28 cellular contexts compared by ENCODE assay signal in the genomic region with DNA sequence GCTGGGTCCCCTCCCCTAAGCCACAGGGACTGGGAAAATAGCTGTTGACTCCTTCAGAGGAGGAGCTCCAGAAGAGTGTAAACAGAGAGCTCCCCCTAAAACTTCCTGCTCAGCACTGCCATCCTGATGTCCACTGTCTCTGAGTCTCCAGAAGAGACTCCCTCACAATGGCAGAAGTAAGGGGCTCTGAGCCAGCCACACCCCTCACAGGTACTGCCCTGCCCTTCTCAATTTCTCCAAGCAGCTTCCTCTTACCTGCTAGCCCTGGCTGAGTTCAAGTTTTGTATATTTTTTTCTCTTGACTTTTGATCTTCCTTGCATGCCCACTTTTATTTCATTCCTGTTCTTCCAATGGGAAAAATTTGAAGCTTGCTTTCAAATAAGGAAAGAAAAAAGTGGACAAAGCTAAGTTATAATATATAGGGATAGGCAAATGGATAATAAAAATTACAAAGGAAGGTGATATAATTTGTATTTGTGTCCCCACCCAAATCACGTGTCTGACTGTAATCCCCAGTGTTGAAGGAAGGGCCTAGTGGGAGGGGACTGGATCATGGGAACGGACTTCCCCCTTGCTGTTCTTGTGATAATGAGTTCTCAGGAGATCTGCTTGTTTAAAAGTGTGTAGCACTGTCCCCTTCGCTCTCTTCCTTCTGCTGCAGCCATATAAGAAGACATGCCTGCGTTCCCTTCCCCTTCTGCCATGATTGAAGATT.
"Had no signal": no experiment of that assay in that cellular context is flagged by ENCODE, and none has a peak within 500 bp of the region (broad histone marks: within the 10 kb centered on the region; RNA-seq: fewer than 3 reads in every experiment).

No MANE protein-coding gene starts in this region.

- H3K4me1 ChIP-seq: neural progenitor cell, parathyroid adenoma, psoas muscle, right lobe of liver, sigmoid colon, stomach, thyroid gland, tibial nerve, upper lobe of left lung, vagina had no signal

- H3K27ac Mint-ChIP-seq: naive thymus-derived CD4-positive, alpha-beta T cell; natural killer cell; nephron; neural progenitor cell; progenitor cell of endocrine pancreas; stimulated activated effector memory CD8-positive, alpha-beta T cell treated with anti-CD3 and anti-CD28 coated beads, Interleukin-12 subunit alpha, Interleukin-12 subunit beta, amount 100 ng/mL, for 72 hours; stimulated activated naive B cell treated with anti-CD40 and anti-IgM and Interleukin-4, amounts not matched to agents 10 μg/mL and 1 μg/mL and 100 μg/mL, for 72 hours; stimulated activated naive CD8-positive, alpha-beta T cell treated with anti-CD3 and anti-CD28 coated beads, Interleukin-15, Interleukin-2, amounts not matched to agents 100 ng/mL and 50 ng/mL, for 24 hours had no signal

- H3K36me3 Mint-ChIP-seq: naive thymus-derived CD4-positive, alpha-beta T cell; natural killer cell; neural progenitor cell; stimulated activated effector memory CD8-positive, alpha-beta T cell treated with anti-CD3 and anti-CD28 coated beads, Interleukin-12 subunit alpha, Interleukin-12 subunit beta, amount 100 ng/mL, for 72 hours; stimulated activated naive B cell treated with anti-CD40 and anti-IgM and Interleukin-4, amounts not matched to agents 10 μg/mL and 1 μg/mL and 100 μg/mL, for 72 hours had no signal

- H3K4me3 Mint-ChIP-seq: naive thymus-derived CD4-positive, alpha-beta T cell; natural killer cell; nephron; neural progenitor cell; stimulated activated effector memory CD8-positive, alpha-beta T cell treated with anti-CD3 and anti-CD28 coated beads, Interleukin-12 subunit alpha, Interleukin-12 subunit beta, amount 100 ng/mL, for 72 hours; stimulated activated naive B cell treated with anti-CD40 and anti-IgM and Interleukin-4, amounts not matched to agents 10 μg/mL and 1 μg/mL and 100 μg/mL, for 72 hours; stimulated activated naive CD8-positive, alpha-beta T cell treated with anti-CD3 and anti-CD28 coated beads, Interleukin-15, Interleukin-2, amounts not matched to agents 100 ng/mL and 50 ng/mL, for 24 hours had no signal

- H3K4me3 ChIP-seq: neural progenitor cell, ovary, psoas muscle, right lobe of liver, sigmoid colon, stomach, thoracic aorta, thyroid gland, tibial nerve, upper lobe of left lung, vagina had no signal

- H3K27ac ChIP-seq: neural progenitor cell, ovary, parathyroid adenoma, psoas muscle, right lobe of liver, sigmoid colon, stomach, thoracic aorta, thyroid gland, tibial nerve, upper lobe of left lung, vagina had no signal

- H3K27me3 Mint-ChIP-seq: naive thymus-derived CD4-positive, alpha-beta T cell; progenitor cell of endocrine pancreas; stimulated activated naive B cell treated with anti-CD40 and anti-IgM and Interleukin-4, amounts not matched to agents 10 μg/mL and 1 μg/mL and 100 μg/mL, for 72 hours; stimulated activated naive CD8-positive, alpha-beta T cell treated with anti-CD3 and anti-CD28 coated beads, Interleukin-15, Interleukin-2, amounts not matched to agents 100 ng/mL and 50 ng/mL, for 24 hours had no signal

- H3K9me3 ChIP-seq: ovary, psoas muscle, right lobe of liver, sigmoid colon, thoracic aorta, thyroid gland, tibial nerve, upper lobe of left lung, vagina had no signal

- H3K9me3 Mint-ChIP-seq: stimulated activated naive B cell treated with anti-CD40 and anti-IgM and Interleukin-4, amounts not matched to agents 10 μg/mL and 1 μg/mL and 100 μg/mL, for 72 hours; stimulated activated naive CD8-positive, alpha-beta T cell treated with anti-CD3 and anti-CD28 coated beads, Interleukin-15, Interleukin-2, amounts not matched to agents 100 ng/mL and 50 ng/mL, for 24 hours had no signal

- H3K9ac ChIP-seq: neural progenitor cell, parathyroid adenoma had no signal

- H3K36me3 ChIP-seq: neural progenitor cell, ovary, right lobe of liver, sigmoid colon, stomach, thoracic aorta, thyroid gland, tibial nerve, upper lobe of left lung, vagina had no signal

- DNase-seq: naive thymus-derived CD4-positive, alpha-beta T cell; natural killer cell; occipital lobe; ovary; posterior cingulate gyrus; psoas muscle; right cardiac atrium; right lobe of liver; sigmoid colon; small intestine; stimulated activated CD4-positive, alpha-beta T cell treated with anti-CD3 and anti-CD28 coated beads, Interleukin-15, amount 100 ng/mL, for 24 hours; stimulated activated CD4-positive, alpha-beta T cell treated with anti-CD3 and anti-CD28 coated beads, Interleukin-2, amount 100 ng/mL, for 24 hours; stimulated activated CD4-positive, alpha-beta T cell treated with anti-CD3 and anti-CD28 coated beads, Interleukin-2, amount 100 ng/mL, for 48 hours; stimulated activated CD4-positive, alpha-beta T cell treated with anti-CD3 and anti-CD28 coated beads, Interleukin-4, amount 100 ng/mL, for 24 hours; stimulated activated naive B cell treated with anti-CD40 and anti-IgM and Interleukin-4, amounts not matched to agents 10 μg/mL and 1 μg/mL and 100 μg/mL, for 72 hours; stimulated activated naive CD4-positive, alpha-beta T cell treated with Interleukin-2 at 50 U/mL for 16 hours; stomach; thyroid gland; upper lobe of left lung had no signal

- H3K4me1 Mint-ChIP-seq: naive thymus-derived CD4-positive, alpha-beta T cell; natural killer cell; neural progenitor cell; stimulated activated effector memory CD8-positive, alpha-beta T cell treated with anti-CD3 and anti-CD28 coated beads, Interleukin-12 subunit alpha, Interleukin-12 subunit beta, amount 100 ng/mL, for 72 hours; stimulated activated naive B cell treated with anti-CD40 and anti-IgM and Interleukin-4, amounts not matched to agents 10 μg/mL and 1 μg/mL and 100 μg/mL, for 72 hours had no signal

- H3K27me3 ChIP-seq: neural progenitor cell, ovary, right lobe of liver, sigmoid colon, thyroid gland, tibial nerve, upper lobe of left lung, vagina had no signal

- ATAC-seq: naive thymus-derived CD4-positive, alpha-beta T cell; natural killer cell; psoas muscle; right cardiac atrium; right lobe of liver; stimulated activated effector memory CD8-positive, alpha-beta T cell treated with anti-CD3 and anti-CD28 coated beads, Interleukin-12 subunit alpha, Interleukin-12 subunit beta, amount 100 ng/mL, for 72 hours; stimulated activated naive B cell treated with anti-CD40 and anti-IgM and Interleukin-4, amounts not matched to agents 10 μg/mL and 1 μg/mL and 100 μg/mL, for 72 hours had no signal
